Comparison of ENCODE assay signal across 13 cellular contexts in genomic region chr6:11203306-11204009, GRCh38. TPM values are rescaled to one million over a fixed set of nuclear protein-coding genes. Genes with fewer than 3 reads are reported as not detected.
DNase-seq lines count a peak whose midpoint lies in the region; ATAC-seq lines count a peak whose summit lies in the region.
"Had no signal": no experiment of that assay in that cellular context is flagged by ENCODE, and none has a peak within 500 bp of the region (broad histone marks: within the 10 kb centered on the region; RNA-seq: fewer than 3 reads in every experiment).

No MANE protein-coding gene starts in this region.

- no peaks in the 10 kb centered on the region for H3K9me3 Mint-ChIP-seq in stimulated activated naive CD8-positive, alpha-beta T cell treated with anti-CD3 and anti-CD28 coated beads, Interleukin-15, Interleukin-2, amounts not matched to agents 100 ng/mL and 50 ng/mL, for 24 hours
- H3K9me3 Mint-ChIP-seq in natural killer cell treated with Interleukin-12 subunit alpha and Interleukin-12 subunit beta and Interleukin-15 and Interleukin-18, amount 100 ng/mL, for 72 hours = no peaks in the 10 kb centered on the region
- H3K9me3 Mint-ChIP-seq: activated B cell treated with CpG ODN at 0.5 μM for 24 hours had no signal

- no peak for DNase-seq in stimulated activated naive CD8-positive, alpha-beta T cell treated with anti-CD3 and anti-CD28 coated beads, Interleukin-15, Interleukin-2, amounts not matched to agents 100 U/mL and 50 U/mL, for 24 hours
- DNase-seq in caudate nucleus (lab: John Stamatoyannopoulos, UW) (no peak), Ammon's horn (ENCODE audit: low spot score) (no peak)
- DNase-seq in natural killer cell treated with Interleukin-12 subunit alpha and Interleukin-12 subunit beta and Interleukin-15 and Interleukin-18, amount 100 ng/mL, for 72 hours (ENCODE audit: low spot score) = no peak
- DNase-seq: activated B cell treated with CpG ODN at 0.5 μM for 24 hours, GF-D8, right cardiac atrium, SHP77 treated with DMSO at 0.1 percent for 48 hours had no signal

- peaks cover 65% of the 10 kb centered on the region for H3K36me3 Mint-ChIP-seq in stimulated activated naive CD8-positive, alpha-beta T cell treated with anti-CD3 and anti-CD28 coated beads, Interleukin-15, Interleukin-2, amounts not matched to agents 100 ng/mL and 50 ng/mL, for 24 hours (ENCODE audit: low read depth)
- H3K36me3 Mint-ChIP-seq in natural killer cell treated with Interleukin-12 subunit alpha and Interleukin-12 subunit beta and Interleukin-15 and Interleukin-18, amount 100 ng/mL, for 72 hours = peaks cover 43% of the 10 kb centered on the region

- ATAC-seq in stimulated activated naive CD8-positive, alpha-beta T cell treated with anti-CD3 and anti-CD28 coated beads, Interleukin-15, Interleukin-2, amounts not matched to agents 100 U/mL and 50 U/mL, for 24 hours = no peak
- ATAC-seq in natural killer cell treated with Interleukin-12 subunit alpha and Interleukin-12 subunit beta and Interleukin-15 and Interleukin-18, amount 100 ng/mL, for 72 hours = peak in 1 of 2 donors; percentile 40
- no peak for ATAC-seq in HG02852 (IDR thresholded peaks at IDR 0.05; ENCODE audit: unreplicated experiment)
- no peak for ATAC-seq in HG03457 (IDR thresholded peaks at IDR 0.05; ENCODE audit: unreplicated experiment)
- ATAC-seq in HG02938 (IDR thresholded peaks at IDR 0.05; ENCODE audit: unreplicated experiment) = no peak
- ATAC-seq: right cardiac atrium had no signal

- peak overlapping the region; percentile 22 for H3K27ac ChIP-seq in caudate nucleus (ENCODE audit: low read depth, low read length)
- H3K27ac ChIP-seq: BLaER1 had no signal

- H3K27me3 Mint-ChIP-seq in stimulated activated naive CD8-positive, alpha-beta T cell treated with anti-CD3 and anti-CD28 coated beads, Interleukin-15, Interleukin-2, amounts not matched to agents 100 ng/mL and 50 ng/mL, for 24 hours = no peaks in the 10 kb centered on the region
- no peaks in the 10 kb centered on the region for H3K27me3 Mint-ChIP-seq in natural killer cell treated with Interleukin-12 subunit alpha and Interleukin-12 subunit beta and Interleukin-15 and Interleukin-18, amount 100 ng/mL, for 72 hours
- H3K27me3 Mint-ChIP-seq: activated B cell treated with CpG ODN at 0.5 μM for 24 hours had no signal

- H3K27ac Mint-ChIP-seq in stimulated activated naive CD8-positive, alpha-beta T cell treated with anti-CD3 and anti-CD28 coated beads, Interleukin-15, Interleukin-2, amounts not matched to agents 100 ng/mL and 50 ng/mL, for 24 hours = peak overlapping the region; percentile 50
- peak overlapping the region; percentile 100 for H3K27ac Mint-ChIP-seq in natural killer cell treated with Interleukin-12 subunit alpha and Interleukin-12 subunit beta and Interleukin-15 and Interleukin-18, amount 100 ng/mL, for 72 hours
- H3K27ac Mint-ChIP-seq: activated B cell treated with CpG ODN at 0.5 μM for 24 hours had no signal

- peak overlapping the region; percentile 14 for H3K4me3 Mint-ChIP-seq in stimulated activated naive CD8-positive, alpha-beta T cell treated with anti-CD3 and anti-CD28 coated beads, Interleukin-15, Interleukin-2, amounts not matched to agents 100 ng/mL and 50 ng/mL, for 24 hours
- peak overlapping the region; percentile 88 for H3K4me3 Mint-ChIP-seq in natural killer cell treated with Interleukin-12 subunit alpha and Interleukin-12 subunit beta and Interleukin-15 and Interleukin-18, amount 100 ng/mL, for 72 hours
- H3K4me3 Mint-ChIP-seq: activated B cell treated with CpG ODN at 0.5 μM for 24 hours had no signal

- H3K4me1 Mint-ChIP-seq in stimulated activated naive CD8-positive, alpha-beta T cell treated with anti-CD3 and anti-CD28 coated beads, Interleukin-15, Interleukin-2, amounts not matched to agents 100 ng/mL and 50 ng/mL, for 24 hours (ENCODE audit: low read depth) = peaks cover 65% of the 10 kb centered on the region
- H3K4me1 Mint-ChIP-seq in natural killer cell treated with Interleukin-12 subunit alpha and Interleukin-12 subunit beta and Interleukin-15 and Interleukin-18, amount 100 ng/mL, for 72 hours (ENCODE audit: low read depth in 2 of 2) = peaks cover 72 to 77% of the 10 kb centered on the region in 2 donors

RNA-seq across cellular contexts. Expression of gene NEDD9, which starts 29.0 kb away (rescaled TPM):
- total RNA-seq in natural killer cell treated with Interleukin-12 subunit alpha and Interleukin-12 subunit beta and Interleukin-15 and Interleukin-18, amount 100 ng/mL, for 72 hours = 10 to 100 TPM; 59.9 to 81.3 TPM
